Comparison of ENCODE assay signal across 18 cellular contexts in the genomic region with DNA sequence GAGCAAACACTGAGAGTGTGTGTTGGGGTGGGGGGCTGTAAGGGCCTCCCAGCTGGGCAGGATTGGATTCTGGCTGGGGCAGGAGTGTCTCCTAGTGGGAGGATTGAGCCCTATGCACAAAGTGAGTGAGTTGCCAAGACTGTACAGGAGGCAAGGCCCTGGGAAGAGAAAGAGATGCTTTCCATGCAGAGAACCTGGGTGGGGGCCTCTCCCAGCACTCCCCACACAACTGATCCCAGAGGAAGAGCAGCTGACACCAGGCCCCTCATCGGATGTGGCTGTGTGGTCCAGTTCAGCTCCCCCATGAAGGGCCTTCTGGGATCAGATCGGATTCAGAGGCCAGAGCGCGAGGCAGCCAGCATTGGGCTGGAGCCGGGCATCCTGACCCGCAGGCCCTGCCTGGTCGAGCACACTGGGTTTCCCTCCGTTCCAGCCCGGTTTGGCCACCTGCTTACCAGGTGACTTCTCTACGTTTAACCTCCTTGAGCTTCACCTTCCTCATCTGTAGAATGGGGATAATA. TPM values are rescaled to one million over a fixed set of nuclear protein-coding genes. Genes with fewer than 3 reads are reported as not detected.
DNase-seq lines count a peak whose midpoint lies in the region; ATAC-seq and TF ChIP-seq lines count a peak whose summit lies in the region.
"Had no signal": no experiment of that assay in that cellular context is flagged by ENCODE, and none has a peak within 500 bp of the region (broad histone marks: within the 10 kb centered on the region; RNA-seq: fewer than 3 reads in every experiment).

No MANE protein-coding gene starts in this region.

- no peak for TF ChIP-seq CTCF in natural killer cell (IDR thresholded peaks at IDR 0.05)
- no peak for TF ChIP-seq CTCF in vagina (IDR thresholded peaks at IDR 0.05)

- peak; percentile 35 for DNase-seq in natural killer cell treated with Interleukin-12 subunit alpha and Interleukin-12 subunit beta and Interleukin-15 and Interleukin-18, amount 100 ng/mL, for 72 hours (ENCODE audit: low spot score)
- no peak for DNase-seq in natural killer cell
- peak; percentile 19 for DNase-seq in left lobe of liver (ENCODE audit: low spot score)
- DNase-seq in sciatic nerve (ENCODE audit: low spot score) = peak; percentile 25
- DNase-seq in vagina (ENCODE audit: extremely low spot score in 2 of 2) = peak; percentile 56 to 77
- DNase-seq in KG1 (lab: John Stamatoyannopoulos, UW) = no peak
- DNase-seq in HK-2 (ENCODE audit: unreplicated experiment) = no peak
- DNase-seq: CD4-positive, alpha-beta memory T cell; DMS153; GDM1; NCI-H1694 treated with DMSO at 0.1 percent for 48 hours; NCI-H748 treated with DMSO at 0.1 percent for 48 hours; NK-92 treated with Interleukin-12 subunit alpha and Interleukin-12 subunit beta, amount 100 ng/mL, for 24 hours; SHP77 had no signal

- no peak overlapping the region for H3K4me3 ChIP-seq in vagina
- H3K4me3 ChIP-seq: BLaER1, GM23338 had no signal

- no peak overlapping the region for H3K27ac ChIP-seq in vagina
- H3K27ac ChIP-seq: BLaER1, KMS-11 had no signal

- no peaks in the 10 kb centered on the region for H3K27me3 ChIP-seq in vagina

- H3K9me3 Mint-ChIP-seq in natural killer cell treated with Interleukin-12 subunit alpha and Interleukin-12 subunit beta and Interleukin-15 and Interleukin-18, amount 100 ng/mL, for 72 hours = peaks cover 4% of the 10 kb centered on the region
- no peaks in the 10 kb centered on the region for H3K9me3 Mint-ChIP-seq in natural killer cell
- H3K9me3 Mint-ChIP-seq: CD4-positive, alpha-beta memory T cell had no signal

- peaks cover 0 to 5% of the 10 kb centered on the region in 2 donors for H3K27me3 Mint-ChIP-seq in natural killer cell treated with Interleukin-12 subunit alpha and Interleukin-12 subunit beta and Interleukin-15 and Interleukin-18, amount 100 ng/mL, for 72 hours
- H3K27me3 Mint-ChIP-seq in natural killer cell (ENCODE audit: low read depth in 2 of 2) = peaks cover 3 to 7% of the 10 kb centered on the region in 2 donors

- intact Hi-C loops in natural killer cell (cut with micrococcal nuclease) (no loop called here), sciatic nerve (cut with DNase I) (no loop called here), vagina (cut with DNase I) (no loop called here)

- no peaks in the 10 kb centered on the region for H3K36me3 Mint-ChIP-seq in natural killer cell treated with Interleukin-12 subunit alpha and Interleukin-12 subunit beta and Interleukin-15 and Interleukin-18, amount 100 ng/mL, for 72 hours
- H3K36me3 Mint-ChIP-seq in natural killer cell = no peaks in the 10 kb centered on the region
- H3K36me3 Mint-ChIP-seq: CD4-positive, alpha-beta memory T cell had no signal

- no peak overlapping the region for H3K27ac Mint-ChIP-seq in natural killer cell treated with Interleukin-12 subunit alpha and Interleukin-12 subunit beta and Interleukin-15 and Interleukin-18, amount 100 ng/mL, for 72 hours
- no peak overlapping the region for H3K27ac Mint-ChIP-seq in natural killer cell
- H3K27ac Mint-ChIP-seq: CD4-positive, alpha-beta memory T cell; GM23338 had no signal

- no peaks in the 10 kb centered on the region for H3K36me3 ChIP-seq in vagina
- H3K36me3 ChIP-seq: BLaER1 had no signal

- peaks cover 0 to 4% of the 10 kb centered on the region in 2 donors for H3K4me1 Mint-ChIP-seq in natural killer cell treated with Interleukin-12 subunit alpha and Interleukin-12 subunit beta and Interleukin-15 and Interleukin-18, amount 100 ng/mL, for 72 hours (ENCODE audit: low read depth in 2 of 2)
- no peaks in the 10 kb centered on the region for H3K4me1 Mint-ChIP-seq in natural killer cell
- H3K4me1 Mint-ChIP-seq: CD4-positive, alpha-beta memory T cell; GM23338 had no signal

- no peak overlapping the region for H3K4me3 Mint-ChIP-seq in natural killer cell treated with Interleukin-12 subunit alpha and Interleukin-12 subunit beta and Interleukin-15 and Interleukin-18, amount 100 ng/mL, for 72 hours
- no peak overlapping the region for H3K4me3 Mint-ChIP-seq in natural killer cell
- H3K4me3 Mint-ChIP-seq: CD4-positive, alpha-beta memory T cell; GM23338 had no signal

- no peak for ATAC-seq in natural killer cell treated with Interleukin-12 subunit alpha and Interleukin-12 subunit beta and Interleukin-15 and Interleukin-18, amount 100 ng/mL, for 72 hours
- ATAC-seq in natural killer cell (no peak), left lobe of liver (no peak), sciatic nerve (no peak), GM21825 (IDR thresholded peaks at IDR 0.05; ENCODE audit: unreplicated experiment) (no peak)
- ATAC-seq: GM23338 had no signal

- H3K9me3 ChIP-seq in vagina = no peaks in the 10 kb centered on the region

- H3K4me1 ChIP-seq in vagina = peaks cover 11% of the 10 kb centered on the region
- H3K4me1 ChIP-seq: BLaER1 had no signal

- no peak for TF ChIP-seq POLR2A in vagina (IDR thresholded peaks at IDR 0.05)

RNA-seq across cellular contexts. Expression of a gene that starts 49.4 kb away (rescaled TPM):
- 10 to 100 TPM; 22.8 to 31.4 TPM for total RNA-seq in natural killer cell treated with Interleukin-12 subunit alpha and Interleukin-12 subunit beta and Interleukin-15 and Interleukin-18, amount 100 ng/mL, for 72 hours
- total RNA-seq in natural killer cell = 10 to 100 TPM; 21.6 to 25.4 (median 22.0) TPM
- 75.2 TPM for total RNA-seq in left lobe of liver
- total RNA-seq in sciatic nerve = 31.8 TPM
- 42.0 TPM for total RNA-seq in vagina

RNA-seq across cellular contexts. Expression of a gene that starts 56.0 kb away (rescaled TPM):
- not detected for total RNA-seq in natural killer cell treated with Interleukin-12 subunit alpha and Interleukin-12 subunit beta and Interleukin-15 and Interleukin-18, amount 100 ng/mL, for 72 hours
- 1 to 10 TPM in 1 of 3 donors, under 1 TPM in 1, not detected in 1; 0.52 to 1.4 TPM for total RNA-seq in natural killer cell
- 1.6 TPM for total RNA-seq in left lobe of liver
- total RNA-seq in sciatic nerve = 13.9 TPM
- 27.5 TPM for total RNA-seq in vagina
- total RNA-seq: CD4-positive, alpha-beta memory T cell had no signal

Comparison
In these comparisons a context has a peak if more than half of its experiments do, and no peak if none do; other contexts are left out.
1. DNase-seq: peak in natural killer cell treated with Interleukin-12 subunit alpha and Interleukin-12 subunit beta and Interleukin-15 and Interleukin-18, amount 100 ng/mL, for 72 hours (single experiment), left lobe of liver (single experiment), sciatic nerve (single experiment) and vagina (2 of 2); none in natural killer cell (single experiment), KG1 (single experiment) and HK-2 (single experiment).